ENCODE assay signal across 8 cellular contexts in the genomic region with DNA sequence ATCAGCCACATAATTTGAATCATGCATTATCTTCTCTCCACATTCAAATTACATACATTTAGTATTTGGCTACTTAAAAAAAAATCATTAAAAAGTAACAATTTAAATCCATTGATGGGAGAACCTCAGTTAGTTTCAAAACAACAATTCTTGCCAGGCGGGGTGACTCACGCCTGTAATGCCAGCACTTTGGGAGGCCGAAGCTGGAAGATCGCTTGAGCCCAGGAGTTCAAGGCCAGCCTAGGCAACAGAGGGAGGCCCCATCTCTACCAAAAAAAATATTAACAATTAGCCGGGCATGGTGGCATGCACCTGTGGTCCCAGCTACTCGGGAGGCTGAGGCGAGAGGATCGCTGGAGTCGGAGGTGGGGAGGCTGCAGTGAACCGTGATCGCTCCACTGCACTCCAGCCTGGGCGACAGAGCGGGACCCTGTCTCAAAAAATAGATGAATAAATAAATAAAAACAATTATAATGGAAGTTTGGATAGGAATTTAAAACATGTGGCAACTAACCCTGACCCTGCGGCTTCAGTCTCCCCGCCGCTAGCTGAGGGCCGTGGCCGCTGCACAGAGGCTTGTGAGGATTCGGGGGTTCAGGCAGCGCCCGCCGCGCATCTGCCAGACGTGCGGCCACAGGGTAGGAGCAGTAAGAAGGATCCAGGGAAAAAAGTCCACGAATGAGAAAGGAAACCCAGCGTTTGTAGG. TPM values are rescaled to one million over a fixed set of nuclear protein-coding genes. Genes with fewer than 3 reads are reported as not detected.
DNase-seq lines count a peak whose midpoint lies in the region; TF ChIP-seq lines count a peak whose summit lies in the region.

No MANE protein-coding gene starts in this region.

- H3K4me3 ChIP-seq in ectodermal cell (ENCODE audit: insufficient read depth, low read depth, low read length) (peak overlapping the region; percentile 97), neural progenitor cell (peak overlapping the region; percentile 67)

- peak overlapping the region; percentile 93 to 98 (median 97) for H3K27ac Mint-ChIP-seq in CD14-positive monocyte
- peak overlapping the region; percentile 99 for H3K27ac Mint-ChIP-seq in neural progenitor cell

- 55 to 57% methylated on average over 25 to 27 of the region's 27 CpGs for WGBS in ectodermal cell, 2 experiments

- H3K79me2 ChIP-seq in neural progenitor cell (ENCODE audit: low read depth) = peaks cover 30% of the 10 kb centered on the region

- intact Hi-C loops in CD14-positive monocyte (cut with micrococcal nuclease) = loop anchor here in 1 of 2 donors (5.0 kb wide), 1 partner anchor 35 kb away; no protein-coding TSS in a partner anchor

- no peak overlapping the region for H3K9ac ChIP-seq in neural progenitor cell

- H3K36me3 ChIP-seq in ectodermal cell (ENCODE audit: control insufficient read depth, insufficient read depth, low read length) = no peaks in the 10 kb centered on the region
- H3K36me3 ChIP-seq in neural progenitor cell = no peaks in the 10 kb centered on the region

- H3K4me1 Mint-ChIP-seq in CD14-positive monocyte (peaks cover 59% of the 10 kb centered on the region), neural progenitor cell (peaks cover 24% of the 10 kb centered on the region)

- DNase-seq in CD14-positive monocyte (ENCODE audit: low spot score) = no peak
- peak; percentile 33 for DNase-seq in NCI-H2227 (lab: John Stamatoyannopoulos, UW; ENCODE audit: unreplicated experiment)
- no peak for DNase-seq in neural progenitor cell (ENCODE audit: low spot score)
- DNase-seq in activated CD8-positive, alpha-beta memory T cell treated with anti-CD3 and anti-CD28 coated beads, Interleukin-2, amount 50 U/mL, for 48 hours = no peak
- no peak for DNase-seq in activated CD4-positive, CD25-positive, alpha-beta regulatory T cell (lab: John Stamatoyannopoulos, UW)
- no peak for DNase-seq in germinal center (ENCODE audit: low spot score)
- DNase-seq in C1 segment of cervical spinal cord (lab: John Stamatoyannopoulos, UW) = no peak

- no peak for TF ChIP-seq CTCF in CD14-positive monocyte (IDR thresholded peaks at IDR 0.05)
- no peak for TF ChIP-seq CTCF in neural progenitor cell (IDR thresholded peaks at IDR 0.05)

- H3K4me2 ChIP-seq in neural progenitor cell = peak overlapping the region; percentile 100

- peaks cover 11% of the 10 kb centered on the region for H4K20me1 ChIP-seq in neural progenitor cell (ENCODE audit: low read depth)

- H3K27me3 ChIP-seq in ectodermal cell (ENCODE audit: control insufficient read depth, insufficient read depth, low read length, poor library complexity, severe bottlenecking) (peaks cover 11% of the 10 kb centered on the region), neural progenitor cell (no peaks in the 10 kb centered on the region)

- peak overlapping the region; percentile 76 for H3K27ac ChIP-seq in ectodermal cell (ENCODE audit: insufficient read depth, low read depth, low read length, poor library complexity, severe bottlenecking)
- H3K27ac ChIP-seq in neural progenitor cell = no peak overlapping the region

- peaks cover 17 to 20% of the 10 kb centered on the region in 2 donors for H3K36me3 Mint-ChIP-seq in CD14-positive monocyte
- H3K36me3 Mint-ChIP-seq in neural progenitor cell = no peaks in the 10 kb centered on the region

- peak overlapping the region; percentile 95 to 97 for H3K4me3 Mint-ChIP-seq in CD14-positive monocyte
- H3K4me3 Mint-ChIP-seq in neural progenitor cell = peak overlapping the region; percentile 97

- H3K9me3 ChIP-seq in ectodermal cell (ENCODE audit: control insufficient read depth, low read length) (no peaks in the 10 kb centered on the region), neural progenitor cell (ENCODE audit: low read depth) (no peaks in the 10 kb centered on the region)

- H3K4me1 ChIP-seq in ectodermal cell (ENCODE audit: control insufficient read depth, insufficient read depth, low read length) = no peaks in the 10 kb centered on the region
- H3K4me1 ChIP-seq in neural progenitor cell = peaks cover 8% of the 10 kb centered on the region

- H3F3A ChIP-seq in neural progenitor cell (ENCODE audit: low read depth) = peaks cover 10% of the 10 kb centered on the region

- H3K27me3 Mint-ChIP-seq in CD14-positive monocyte (ENCODE audit: low read depth in 3 of 3) (peaks cover 0 to 4% (median under 1%) of the 10 kb centered on the region in 3 donors), neural progenitor cell (ENCODE audit: insufficient read depth, low read depth) (peaks cover 2% of the 10 kb centered on the region)

- H3K9me3 Mint-ChIP-seq in CD14-positive monocyte = peaks cover 0 to 2% (median 0%) of the 10 kb centered on the region in 7 donors
- no peaks in the 10 kb centered on the region for H3K9me3 Mint-ChIP-seq in neural progenitor cell

- peak overlapping the region; percentile 75 for H2AFZ ChIP-seq in neural progenitor cell (replicated peaks)

RNA-seq across cellular contexts. Expression of gene CSGALNACT2, which starts 1.1 kb away (rescaled TPM):
- polyA plus RNA-seq in CD14-positive monocyte = 10 to 100 TPM; 43.7 to 48.2 TPM
- polyA plus RNA-seq in ectodermal cell (2013, experiment 1 of 4) = 11.5 TPM
- polyA plus RNA-seq in ectodermal cell (2013, experiment 2 of 4) = 10.9 TPM
- polyA plus RNA-seq in ectodermal cell (2013, experiment 3 of 4) = 8.2 TPM
- 10.3 TPM for polyA plus RNA-seq in ectodermal cell (2013, experiment 4 of 4)
- total RNA-seq in neural progenitor cell (ENCODE audit: low replicate concordance) = 7.0 and 9.3 TPM in 2 replicates
